In genomic region chr11:14541180-14541579, GRCh38 we compare ENCODE assay signal across 1 cellular context.
A peak's percentile ranks its signal among the peaks of the same experiment; 100 is the strongest.
TF ChIP-seq lines count a peak whose summit lies in the region.

No MANE protein-coding gene starts in this region.

TF ChIP-seq in HepG2, 621 proteins besides CTCF, POLR2A, EP300 and RAD21 (continued from another document):
- TF ChIP-seq POGZ (CRISPR knock-in tag; IDR thresholded peaks at IDR 0.05) (peak; percentile 40; the same call in 1 of the 2 replicates), HNF4A (CRISPR knock-in tag; IDR thresholded peaks at IDR 0.05) (peak; percentile 22; the same call in 1 of the 2 replicates), CHD2 (IDR thresholded peaks at IDR 0.05; ENCODE audit: low read depth, low read length) (no peak), HOMEZ (CRISPR knock-in tag; IDR thresholded peaks at IDR 0.05; ENCODE audit: low read depth) (0 out of 2 replicates have a peak, but pooled peaks have one; percentile 28), SKI (IDR thresholded peaks at IDR 0.05; ENCODE audit: partially characterized antibody) (no peak), ZMYM4 (CRISPR knock-in tag; IDR thresholded peaks at IDR 0.05) (peak; percentile 78), ZMYM3 (CRISPR knock-in tag; IDR thresholded peaks at IDR 0.05) (0 out of 2 replicates have a peak, but pooled peaks have one; percentile 48), ZNF629 (CRISPR knock-in tag; conservative IDR thresholded peaks at IDR 0.05) (peak; percentile 33; the same call in 1 of the 2 replicates), ZFAT (CRISPR knock-in tag; conservative IDR thresholded peaks at IDR 0.05) (peak; percentile 95)
